ENCODE assay signal across 9 cellular contexts in genomic region chr10:31582365-31583052, GRCh38.
A peak's percentile ranks its signal among the peaks of the same experiment; 100 is the strongest.
DNase-seq lines count a peak whose midpoint lies in the region; ATAC-seq and TF ChIP-seq lines count a peak whose summit lies in the region.
"Had no signal": no experiment of that assay in that cellular context is flagged by ENCODE, and none has a peak within 500 bp of the region (broad histone marks: within the 10 kb centered on the region; RNA-seq: fewer than 3 reads in every experiment).

No MANE protein-coding gene starts in this region.

- peak overlapping the region; percentile 47; the same call in 1 of the 2 replicates for H3K27ac ChIP-seq in PC-9
- H3K27ac ChIP-seq in osteoblast (ENCODE audit: low read depth, low read length): no peak overlapping the region

- no TSS peak for BruUV-seq in PC-9 (replicated peaks; lab: Mats Ljungman, UMichigan)

- H3K9me3 ChIP-seq in PC-9 (ENCODE audit: insufficient read depth, low read depth) (no peaks in the 10 kb centered on the region), osteoblast (ENCODE audit: low read depth, low read length) (no peaks in the 10 kb centered on the region)

- no peak overlapping the region for H3K4me3 ChIP-seq in PC-9
- H3K4me3 ChIP-seq in fibroblast of the aortic adventitia (ENCODE audit: low read depth, low read length): no peak overlapping the region
- H3K4me3 ChIP-seq in osteoblast (ENCODE audit: insufficient read depth, low read length): no peak overlapping the region

- CTCF ChIA-PET in PC-9 (lab: Charles Lee): interaction anchor here (0.7 kb wide), 1 partner anchor 43 kb away, joined by 3 read pairs; no protein-coding TSS in a partner anchor

- H4K20me1 ChIP-seq in PC-9 (ENCODE audit: insufficient read depth) (no peaks in the 10 kb centered on the region), osteoblast (ENCODE audit: insufficient read depth, low read length) (no peaks in the 10 kb centered on the region)

- no peak for ATAC-seq in GM19351 (IDR thresholded peaks at IDR 0.05; ENCODE audit: unreplicated experiment)

- DNase-seq in ELR (ENCODE audit: low read depth) (peak; percentile 42), PC-9 (peak; percentile 80 to 82), fibroblast of the aortic adventitia (ENCODE audit: low read depth) (peak; percentile 40), osteoblast (ENCODE audit: insufficient read length, low spot score, missing footprints) (peak; percentile 91), mucosa of gallbladder (ENCODE audit: low spot score) (no peak), head of caudate nucleus (no peak), GM19238 (ENCODE audit: insufficient read length, low spot score) (no peak)
- DNase-seq: activated T-cell treated with anti-CD3 and anti-CD28 coated beads, Interleukin-2, amount 50 U/mL, for 1 hour had no signal

- intact Hi-C loops in PC-9 (cut with micrococcal nuclease; ENCODE audit: unreplicated experiment): no loop called here
- intact Hi-C loops in head of caudate nucleus (cut with DNase I): no loop called here

- H3K27me3 ChIP-seq in PC-9 (ENCODE audit: insufficient read depth, low read depth) (no peaks in the 10 kb centered on the region), osteoblast (ENCODE audit: insufficient read depth, low read length) (no peaks in the 10 kb centered on the region)

- peaks cover 18% of the 10 kb centered on the region for H3K4me1 ChIP-seq in PC-9 (replicated peaks; ENCODE audit: insufficient read depth)
- peaks cover 7% of the 10 kb centered on the region for H3K4me1 ChIP-seq in osteoblast (ENCODE audit: insufficient read depth, low read length)

- H3K4me2 ChIP-seq in PC-9: peak overlapping the region; percentile 53
- no peak overlapping the region for H3K4me2 ChIP-seq in osteoblast (ENCODE audit: insufficient read depth, low read length)

- no peaks in the 10 kb centered on the region for H3K9me2 ChIP-seq in PC-9 (ENCODE audit: insufficient read depth)

- H3K79me2 ChIP-seq in PC-9 (ENCODE audit: low read depth) (no peaks in the 10 kb centered on the region), osteoblast (ENCODE audit: insufficient read depth, low read length) (no peaks in the 10 kb centered on the region)

- H2AFZ ChIP-seq in PC-9 (no peak overlapping the region), osteoblast (ENCODE audit: low read length) (no peak overlapping the region)

- H3K36me3 ChIP-seq in PC-9 (ENCODE audit: low read depth) (no peaks in the 10 kb centered on the region), osteoblast (ENCODE audit: insufficient read depth, low read length) (no peaks in the 10 kb centered on the region)

- POLR2A ChIA-PET in PC-9 (lab: Charles Lee; ENCODE audit: unreplicated experiment): interaction anchor here (0.6 to 1.9 kb wide), 2 partner anchors 223 to 551 kb away, joined by 4 to 12 read pairs; partner anchors contain the start of gene ZNF438

- no peaks in the 10 kb centered on the region for H3F3A ChIP-seq in PC-9 (ENCODE audit: insufficient read depth, low read depth)

- no peak for TF ChIP-seq CTCF in PC-9 (conservative IDR thresholded peaks at IDR 0.05)
- no peak for TF ChIP-seq CTCF in fibroblast of the aortic adventitia (IDR thresholded peaks at IDR 0.05; ENCODE audit: insufficient read depth, low read length)
- TF ChIP-seq CTCF in osteoblast (IDR thresholded peaks at IDR 0.05; ENCODE audit: extremely low read depth, low read depth, low read length): no peak

Comparison
In these comparisons a context has a peak if more than half of its experiments do, and no peak if none do; other contexts are left out.
1. DNase-seq: peak in ELR (single experiment), PC-9 (2 of 2), fibroblast of the aortic adventitia (single experiment) and osteoblast (single experiment); none in mucosa of gallbladder (single experiment), head of caudate nucleus (0 of 42) and GM19238 (single experiment).